8 cellular contexts compared by ENCODE assay signal in genomic region chr13:41916173-41916954, GRCh38. TPM values are rescaled to one million over a fixed set of nuclear protein-coding genes. Genes with fewer than 3 reads are reported as not detected.
DNase-seq lines count a peak whose midpoint lies in the region; ATAC-seq and TF ChIP-seq lines count a peak whose summit lies in the region.

No MANE protein-coding gene starts in this region.

- no peak for DNase-seq in activated CD4-positive, CD25-positive, alpha-beta regulatory T cell (lab: John Stamatoyannopoulos, UW)
- DNase-seq in HFF-Myc (ENCODE audit: extremely low read depth, low read depth) (peak; percentile 87), MV-4-11 (lab: John Stamatoyannopoulos, UW) (peak; percentile 94), osteocyte (ENCODE audit: extremely low spot score, unreplicated experiment) (no peak), body of pancreas (no peak), mucosa of gallbladder (ENCODE audit: low spot score) (no peak)
- DNase-seq in central memory CD8-positive, alpha-beta T cell (ENCODE audit: low spot score in 2 of 2) = no peak

- no peaks in the 10 kb centered on the region for H3K36me3 ChIP-seq in body of pancreas (replicated peaks in 1 of 2; ENCODE audit: insufficient read depth in 1 of 2, low read depth in 2 of 2)

- WGBS in body of pancreas, 2 donors = 69 to 79% methylated on average over 5 of the region's 5 CpGs

- peaks cover 49% of the 10 kb centered on the region for H3K4me1 Mint-ChIP-seq in central memory CD8-positive, alpha-beta T cell
- peaks cover 49% of the 10 kb centered on the region for H3K4me1 Mint-ChIP-seq in osteocyte (ENCODE audit: unreplicated experiment)

- no peaks in the 10 kb centered on the region for H3K27me3 Mint-ChIP-seq in central memory CD8-positive, alpha-beta T cell
- no peaks in the 10 kb centered on the region for H3K27me3 Mint-ChIP-seq in osteocyte (ENCODE audit: unreplicated experiment)

- H3K27me3 ChIP-seq in body of pancreas = no peaks in the 10 kb centered on the region

- H3K4me1 ChIP-seq in body of pancreas = peaks cover 9% of the 10 kb centered on the region

- TF ChIP-seq POLR2A in body of pancreas (IDR thresholded peaks at IDR 0.05) = no peak

- ATAC-seq in activated CD4-positive, CD25-positive, alpha-beta regulatory T cell treated with anti-CD3 and anti-CD28 coated beads, Interleukin-2, amount 50 U/mL, for 24 hours = peak; percentile 87
- peak; percentile 97 for ATAC-seq in central memory CD8-positive, alpha-beta T cell (replicated peaks; ENCODE audit: extremely low read depth, poor library complexity, severe bottlenecking)
- ATAC-seq in body of pancreas = no peak

- TF ChIP-seq CTCF in HFF-Myc (IDR thresholded peaks at IDR 0.05; ENCODE audit: low read depth, low read length, missing control alignments) = no peak
- no peak for TF ChIP-seq CTCF in osteocyte (IDR thresholded peaks at IDR 0.05)
- TF ChIP-seq CTCF in body of pancreas (IDR thresholded peaks at IDR 0.05) = no peak

- peaks cover 3% of the 10 kb centered on the region for H3K36me3 Mint-ChIP-seq in central memory CD8-positive, alpha-beta T cell (ENCODE audit: insufficient read depth)
- H3K36me3 Mint-ChIP-seq in osteocyte (ENCODE audit: unreplicated experiment) = no peaks in the 10 kb centered on the region

- H3K9me3 Mint-ChIP-seq in central memory CD8-positive, alpha-beta T cell = no peaks in the 10 kb centered on the region
- H3K9me3 Mint-ChIP-seq in osteocyte (ENCODE audit: unreplicated experiment) = no peaks in the 10 kb centered on the region

- peak overlapping the region; percentile 2 for H3K27ac Mint-ChIP-seq in central memory CD8-positive, alpha-beta T cell (ENCODE audit: low read depth)
- peak overlapping the region; percentile 81 for H3K27ac Mint-ChIP-seq in osteocyte (ENCODE audit: unreplicated experiment)

- no peak overlapping the region for H3K27ac ChIP-seq in body of pancreas

- peak overlapping the region; percentile 21 for H3K4me3 Mint-ChIP-seq in central memory CD8-positive, alpha-beta T cell
- H3K4me3 Mint-ChIP-seq in osteocyte (ENCODE audit: unreplicated experiment) = peak overlapping the region; percentile 39

- intact Hi-C loops in body of pancreas (cut with DNase I) = no loop called here

- H3K4me3 ChIP-seq in HFF-Myc (replicated peaks; ENCODE audit: low read depth, low read length) (no peak overlapping the region), body of pancreas (no peak overlapping the region)

- no peaks in the 10 kb centered on the region for H3K9me3 ChIP-seq in body of pancreas

RNA-seq across cellular contexts. Expression of gene VWA8, which starts 44.5 kb away (rescaled TPM):
- total RNA-seq in osteocyte = 14.5 and 15.8 TPM in 2 replicates
- 10 to 100 TPM; 15.8 to 29.3 TPM for total RNA-seq in body of pancreas
- total RNA-seq in mucosa of gallbladder = 37.1 TPM

Comparison
In these comparisons a context has a peak if more than half of its experiments do, and no peak if none do; other contexts are left out.
1. DNase-seq: peak in HFF-Myc (single experiment) and MV-4-11 (single experiment); none in activated CD4-positive, CD25-positive, alpha-beta regulatory T cell (0 of 4), central memory CD8-positive, alpha-beta T cell (0 of 2), osteocyte (single experiment), body of pancreas (0 of 4) and mucosa of gallbladder (single experiment).